ENCODE assay signal across 8 cellular contexts in the genomic region with DNA sequence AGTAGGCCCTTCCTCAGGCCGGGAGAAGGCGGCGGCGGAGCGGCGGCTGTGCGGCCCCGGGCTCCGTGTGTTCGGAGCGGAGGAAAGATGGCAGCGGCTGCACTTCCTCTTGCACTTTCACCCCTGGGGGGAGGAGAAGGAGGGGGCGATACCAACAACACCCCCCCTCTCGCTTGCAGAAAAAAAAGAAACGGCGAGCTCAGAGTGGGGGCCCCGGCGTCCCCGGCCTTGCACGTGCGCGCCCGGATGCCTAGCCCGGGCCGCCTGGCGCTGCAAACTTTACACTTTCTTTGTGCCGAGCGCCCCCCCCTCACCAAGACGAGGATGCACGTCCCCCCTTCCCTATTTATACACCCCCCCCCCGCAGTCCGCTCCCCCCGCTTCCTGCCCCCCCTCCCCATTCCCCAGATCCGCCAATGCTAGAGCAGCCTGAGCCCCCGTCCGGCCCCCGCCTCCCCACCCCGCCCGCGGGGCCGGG. TPM values are rescaled to one million over a fixed set of nuclear protein-coding genes. Genes with fewer than 3 reads are reported as not detected.
DNase-seq lines count a peak whose midpoint lies in the region; FAIRE-seq and TF ChIP-seq lines count a peak whose summit lies in the region.

A gene with protein sequence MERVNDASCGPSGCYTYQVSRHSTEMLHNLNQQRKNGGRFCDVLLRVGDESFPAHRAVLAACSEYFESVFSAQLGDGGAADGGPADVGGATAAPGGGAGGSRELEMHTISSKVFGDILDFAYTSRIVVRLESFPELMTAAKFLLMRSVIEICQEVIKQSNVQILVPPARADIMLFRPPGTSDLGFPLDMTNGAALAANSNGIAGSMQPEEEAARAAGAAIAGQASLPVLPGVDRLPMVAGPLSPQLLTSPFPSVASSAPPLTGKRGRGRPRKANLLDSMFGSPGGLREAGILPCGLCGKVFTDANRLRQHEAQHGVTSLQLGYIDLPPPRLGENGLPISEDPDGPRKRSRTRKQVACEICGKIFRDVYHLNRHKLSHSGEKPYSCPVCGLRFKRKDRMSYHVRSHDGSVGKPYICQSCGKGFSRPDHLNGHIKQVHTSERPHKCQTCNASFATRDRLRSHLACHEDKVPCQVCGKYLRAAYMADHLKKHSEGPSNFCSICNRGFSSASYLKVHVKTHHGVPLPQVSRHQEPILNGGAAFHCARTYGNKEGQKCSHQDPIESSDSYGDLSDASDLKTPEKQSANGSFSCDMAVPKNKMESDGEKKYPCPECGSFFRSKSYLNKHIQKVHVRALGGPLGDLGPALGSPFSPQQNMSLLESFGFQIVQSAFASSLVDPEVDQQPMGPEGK (minus strand): TSS at position 92 of the 478 bp plus-strand sequence. CDS start 744 bp downstream, outside the sequence.

- peak within 1 kb of the TSS; percentile 99 for H3K18ac ChIP-seq in neuronal stem cell (ENCODE audit: low read length)

- H2AK5ac ChIP-seq in neuronal stem cell (ENCODE audit: low read depth, low read length) = peak within 1 kb of the TSS; percentile 100

- no peak for FAIRE-seq in frontal cortex (lab: Jason Lieb, UNC)

- peaks cover 24% of the 10 kb centered on the region for H3K36me3 ChIP-seq in HUES48 (ENCODE audit: control insufficient read depth, insufficient read depth, low read length)
- H3K36me3 ChIP-seq in neuronal stem cell (replicated peaks in 1 of 2; ENCODE audit: control insufficient read depth in 2 of 2, insufficient read depth in 2 of 2, low read length in 2 of 2) = peaks cover 11 to 34% of the 10 kb centered on the region in 2 donors

- DNase-seq in AML-193 (lab: John Stamatoyannopoulos, UW) (peak; percentile 68 to 80), RKO (ENCODE audit: low spot score) (peak; percentile 91), frontal cortex (ENCODE audit: low spot score in 2 of 2) (peak; percentile 81 to 92), neuronal stem cell (ENCODE audit: low spot score) (peak; percentile 69), superior temporal gyrus (ENCODE audit: extremely low spot score) (peak; percentile 83)
- DNase-seq in activated gamma-delta T cell treated with anti-CD3 and anti-CD28 coated beads, Interleukin-2, amount 50 U/mL, for 16 hours (ENCODE audit: low read depth) = peak; percentile 73

- H3K27me3 ChIP-seq in HUES48 (ENCODE audit: control insufficient read depth, insufficient read depth, low read length) = no peaks in the 10 kb centered on the region
- no peaks in the 10 kb centered on the region for H3K27me3 ChIP-seq in neuronal stem cell (ENCODE audit: control insufficient read depth in 3 of 3, insufficient read depth in 3 of 3, low read depth in 1 of 3, low read length in 3 of 3)

- peak within 1 kb of the TSS; percentile 87 for H3K14ac ChIP-seq in neuronal stem cell (ENCODE audit: low read length)

- H3K4me2 ChIP-seq in neuronal stem cell (ENCODE audit: insufficient read depth, low read length, poor library complexity, severe bottlenecking) = peak within 1 kb of the TSS; percentile 93

- H3K4ac ChIP-seq in neuronal stem cell (ENCODE audit: low read length) = peak within 1 kb of the TSS; percentile 97

- peak within 1 kb of the TSS; percentile 93 for H4K8ac ChIP-seq in neuronal stem cell (ENCODE audit: low read depth, low read length)

- peak within 1 kb of the TSS; percentile 99 for H2BK15ac ChIP-seq in neuronal stem cell (ENCODE audit: low read length)

- H2BK12ac ChIP-seq in neuronal stem cell (ENCODE audit: low read length) = peak within 1 kb of the TSS; percentile 98

- H3K4me1 ChIP-seq in HUES48 (ENCODE audit: control insufficient read depth, insufficient read depth, low read length) (peaks cover 35% of the 10 kb centered on the region), neuronal stem cell (ENCODE audit: control insufficient read depth in 2 of 2, insufficient read depth in 1 of 2, low read depth in 1 of 2, low read length in 2 of 2) (peaks cover 28 to 44% of the 10 kb centered on the region in 2 donors)

- H2BK5ac ChIP-seq in neuronal stem cell (ENCODE audit: low read length) = peak within 1 kb of the TSS; percentile 96

- H3K9me3 ChIP-seq in HUES48 (ENCODE audit: control insufficient read depth, insufficient read depth, low read length) = no peaks in the 10 kb centered on the region
- H3K9me3 ChIP-seq in neuronal stem cell (replicated peaks in 1 of 2; ENCODE audit: control insufficient read depth in 2 of 2, insufficient read depth in 1 of 2, low read depth in 1 of 2, low read length in 2 of 2) = peaks cover 1 to 7% of the 10 kb centered on the region in 2 donors

- peak within 1 kb of the TSS; percentile 77 for H2BK120ac ChIP-seq in neuronal stem cell (ENCODE audit: low read depth, low read length)

- peak within 1 kb of the TSS; percentile 84 for H3K4me3 ChIP-seq in HUES48 (ENCODE audit: low read depth, low read length)
- H3K4me3 ChIP-seq in neuronal stem cell (ENCODE audit: low read length in 2 of 2) = peak within 1 kb of the TSS; percentile 62 to 89

- peak within 1 kb of the TSS; percentile 91 for H3K9ac ChIP-seq in HUES48 (ENCODE audit: low read depth, low read length)
- peak within 1 kb of the TSS; percentile 94 for H3K9ac ChIP-seq in neuronal stem cell (ENCODE audit: low read depth, low read length, poor library complexity)

- peaks cover 18% of the 10 kb centered on the region for H3K79me1 ChIP-seq in neuronal stem cell (ENCODE audit: low read depth, low read length)

- peak within 1 kb of the TSS; percentile 87 for H2AFZ ChIP-seq in neuronal stem cell (ENCODE audit: low read length)

- TF ChIP-seq POLR2A in GM19193 (IDR thresholded peaks at IDR 0.05; ENCODE audit: extremely low read depth, insufficient read depth, insufficient read length) = peak; percentile 49

- peak within 1 kb of the TSS; percentile 60 for H4K91ac ChIP-seq in neuronal stem cell (ENCODE audit: low read depth, low read length, poor library complexity)

- H3K23ac ChIP-seq in neuronal stem cell (ENCODE audit: low read depth, low read length, poor library complexity) = peak within 1 kb of the TSS; percentile 94

- peak within 1 kb of the TSS; percentile 98 for H3K27ac ChIP-seq in HUES48 (ENCODE audit: low read depth, low read length)
- H3K27ac ChIP-seq in neuronal stem cell (replicated peaks; ENCODE audit: low read length) = peak within 1 kb of the TSS; percentile 96

- no CpG with 5 or more reads among the region's 41 CpGs for WGBS in neuronal stem cell (ENCODE audit: extremely low coverage in 2 of 2, insufficient read length in 2 of 2, insufficient replicate concordance in 1 of 2), 2 donors

RNA-seq across cellular contexts. Expression of the gene that starts here (rescaled TPM):
- total RNA-seq in frontal cortex = 24.1 TPM
- polyA plus RNA-seq in neuronal stem cell (2013, experiment 1 of 2) = 44.4 TPM
- 44.7 TPM for polyA plus RNA-seq in neuronal stem cell (2013, experiment 2 of 2)

Comparison
In these comparisons a context has a peak if more than half of its experiments do, and no peak if none do; other contexts are left out.
1. Peak in every context shown above with its lines: DNase-seq, H3K4me3 ChIP-seq and H3K27ac ChIP-seq.